Comparison of ENCODE assay signal across 8 cellular contexts in the genomic region with DNA sequence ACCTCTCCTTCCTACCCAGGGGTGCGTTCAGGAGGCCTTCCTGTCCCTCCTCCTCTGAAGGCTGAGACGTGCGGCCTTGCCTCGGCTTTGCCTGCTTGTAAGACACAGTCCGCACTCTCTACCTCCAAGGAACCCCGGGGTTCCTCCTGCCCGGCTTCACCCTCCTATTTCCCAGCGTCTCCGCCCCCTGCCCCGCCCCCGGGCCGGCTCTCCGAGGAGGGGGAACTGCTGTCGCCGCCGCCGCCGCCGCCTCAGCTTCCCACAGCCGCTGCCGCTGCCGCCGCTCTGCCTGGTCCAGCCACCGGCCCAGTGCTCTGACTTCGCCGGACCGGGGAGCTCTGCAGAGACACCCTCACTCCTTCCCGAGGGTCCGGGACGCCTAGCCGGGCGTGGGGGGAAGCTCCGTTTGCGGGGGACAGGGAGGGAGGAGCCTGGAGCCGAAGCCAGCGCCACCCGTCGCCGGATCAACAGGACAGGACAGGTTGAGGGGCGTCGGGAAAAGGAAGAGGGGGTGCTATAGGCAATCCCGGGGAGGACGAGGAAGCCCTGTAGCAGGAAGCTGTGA. TPM values are rescaled to one million over a fixed set of nuclear protein-coding genes. Genes with fewer than 3 reads are reported as not detected.
DNase-seq lines count a peak whose midpoint lies in the region; ATAC-seq and TF ChIP-seq lines count a peak whose summit lies in the region.

No MANE protein-coding gene starts in this region.

- H3K27ac ChIP-seq in cardiac muscle cell (peak overlapping the region; percentile 24), parathyroid adenoma (no peak overlapping the region)

- H3K27me3 ChIP-seq in cardiac muscle cell (no peaks in the 10 kb centered on the region), parathyroid adenoma (ENCODE audit: control insufficient read depth, insufficient read depth, low read length) (no peaks in the 10 kb centered on the region)

- no peak for DNase-seq in AG09309 (ENCODE audit: low read depth)
- DNase-seq in NOMO-1 (lab: John Stamatoyannopoulos, UW; ENCODE audit: unreplicated experiment in 2 of 2): peak; percentile 39 to 49
- DNase-seq in activated naive CD4-positive, alpha-beta T cell treated with Interleukin-2 at 50 U/mL for 16 hours: peak; percentile 58
- DNase-seq in cardiac muscle cell (ENCODE audit: low read depth in 1 of 2, low spot score in 1 of 2): peak; percentile 17 to 84
- no peak for DNase-seq in dedifferentiated amniotic fluid mesenchymal stem cell (ENCODE audit: extremely low spot score)
- DNase-seq in RKO (ENCODE audit: low spot score): no peak

- H3K4me3 ChIP-seq in AG09309 (ENCODE audit: control insufficient read depth, low read depth, low read length) (peak overlapping the region; percentile 16; the same call in 1 of the 2 replicates), cardiac muscle cell (peak overlapping the region; percentile 64), parathyroid adenoma (ENCODE audit: low read depth, low read length) (peak overlapping the region; percentile 7)

- H3K9me3 ChIP-seq in cardiac muscle cell (ENCODE audit: low read depth) (no peaks in the 10 kb centered on the region), parathyroid adenoma (ENCODE audit: control insufficient read depth, low read length) (no peaks in the 10 kb centered on the region)

- no peak for ATAC-seq in HG03354 (IDR thresholded peaks at IDR 0.05; ENCODE audit: poor library complexity, severe bottlenecking, unreplicated experiment)

- TF ChIP-seq CTCF in AG09309 (IDR thresholded peaks at IDR 0.05; ENCODE audit: control insufficient read depth, insufficient read depth, low read depth, low read length, missing control alignments): no peak
- TF ChIP-seq CTCF in cardiac muscle cell (IDR thresholded peaks at IDR 0.05; ENCODE audit: low read depth, low read length): no peak
- no peak for TF ChIP-seq CTCF in parathyroid adenoma (IDR thresholded peaks at IDR 0.05)

- H3K4me1 ChIP-seq in cardiac muscle cell (ENCODE audit: low read depth) (peaks cover 20% of the 10 kb centered on the region), parathyroid adenoma (peaks cover 10% of the 10 kb centered on the region)

- H2AFZ ChIP-seq in parathyroid adenoma: peak overlapping the region; percentile 25

- H3K79me2 ChIP-seq in parathyroid adenoma: no peaks in the 10 kb centered on the region

- no peak overlapping the region for H3K9ac ChIP-seq in parathyroid adenoma

- peak overlapping the region; percentile 16 for H3K4me2 ChIP-seq in parathyroid adenoma (ENCODE audit: low read length)

- H3K36me3 ChIP-seq in cardiac muscle cell: no peaks in the 10 kb centered on the region
- H3K36me3 ChIP-seq in parathyroid adenoma (ENCODE audit: control insufficient read depth, insufficient read depth, low read length): no peaks in the 10 kb centered on the region

RNA-seq across cellular contexts. Expression of gene FGF11, which starts 1.2 kb away (rescaled TPM):
- total RNA-seq in cardiac muscle cell: 51.9 and 56.8 TPM in 2 replicates
- 50.4 and 63.6 TPM in 2 replicates for polyA plus RNA-seq in cardiac muscle cell

RNA-seq across cellular contexts. Expression of gene TMEM102, which starts 2.9 kb away (rescaled TPM):
- total RNA-seq in cardiac muscle cell: 10.7 and 12.1 TPM in 2 replicates
- polyA plus RNA-seq in cardiac muscle cell: 7.9 and 10.9 TPM in 2 replicates

RNA-seq across cellular contexts. Expression of gene CHRNB1, which starts 6.7 kb away (rescaled TPM):
- total RNA-seq in cardiac muscle cell: 8.5 and 14.0 TPM in 2 replicates
- polyA plus RNA-seq in cardiac muscle cell: 28.6 and 34.5 TPM in 2 replicates

RNA-seq across cellular contexts. Expression of gene SPEM3, which starts 9.5 kb away (rescaled TPM):
- not detected in 2 replicates for total RNA-seq in cardiac muscle cell
- polyA plus RNA-seq in cardiac muscle cell: not detected in 2 replicates

RNA-seq across cellular contexts. Expression of gene SPEM2, which starts 12.7 kb away (rescaled TPM):
- not detected in 2 replicates for total RNA-seq in cardiac muscle cell
- not detected in 2 replicates for polyA plus RNA-seq in cardiac muscle cell

Comparison
In these comparisons a context has a peak if more than half of its experiments do, and no peak if none do; other contexts are left out.
1. DNase-seq: peak in NOMO-1 (2 of 2), activated naive CD4-positive, alpha-beta T cell treated with Interleukin-2 at 50 U/mL for 16 hours (single experiment) and cardiac muscle cell (2 of 2); none in AG09309 (single experiment), dedifferentiated amniotic fluid mesenchymal stem cell (single experiment) and RKO (single experiment).
2. H3K4me3 ChIP-seq: peak in every context shown above with its lines; median percentile 64 in cardiac muscle cell; 16 in AG09309; 7 in parathyroid adenoma.